1 cellular context compared by ENCODE assay signal in genomic region chr7:117592011-117592635, GRCh38.
TF ChIP-seq lines count a peak whose summit lies in the region.

No MANE protein-coding gene starts in this region.

TF ChIP-seq in GM23338, 12 proteins besides CTCF, POLR2A, EP300 and RAD21 (continued from another document):
- TF ChIP-seq, protein P1, sequence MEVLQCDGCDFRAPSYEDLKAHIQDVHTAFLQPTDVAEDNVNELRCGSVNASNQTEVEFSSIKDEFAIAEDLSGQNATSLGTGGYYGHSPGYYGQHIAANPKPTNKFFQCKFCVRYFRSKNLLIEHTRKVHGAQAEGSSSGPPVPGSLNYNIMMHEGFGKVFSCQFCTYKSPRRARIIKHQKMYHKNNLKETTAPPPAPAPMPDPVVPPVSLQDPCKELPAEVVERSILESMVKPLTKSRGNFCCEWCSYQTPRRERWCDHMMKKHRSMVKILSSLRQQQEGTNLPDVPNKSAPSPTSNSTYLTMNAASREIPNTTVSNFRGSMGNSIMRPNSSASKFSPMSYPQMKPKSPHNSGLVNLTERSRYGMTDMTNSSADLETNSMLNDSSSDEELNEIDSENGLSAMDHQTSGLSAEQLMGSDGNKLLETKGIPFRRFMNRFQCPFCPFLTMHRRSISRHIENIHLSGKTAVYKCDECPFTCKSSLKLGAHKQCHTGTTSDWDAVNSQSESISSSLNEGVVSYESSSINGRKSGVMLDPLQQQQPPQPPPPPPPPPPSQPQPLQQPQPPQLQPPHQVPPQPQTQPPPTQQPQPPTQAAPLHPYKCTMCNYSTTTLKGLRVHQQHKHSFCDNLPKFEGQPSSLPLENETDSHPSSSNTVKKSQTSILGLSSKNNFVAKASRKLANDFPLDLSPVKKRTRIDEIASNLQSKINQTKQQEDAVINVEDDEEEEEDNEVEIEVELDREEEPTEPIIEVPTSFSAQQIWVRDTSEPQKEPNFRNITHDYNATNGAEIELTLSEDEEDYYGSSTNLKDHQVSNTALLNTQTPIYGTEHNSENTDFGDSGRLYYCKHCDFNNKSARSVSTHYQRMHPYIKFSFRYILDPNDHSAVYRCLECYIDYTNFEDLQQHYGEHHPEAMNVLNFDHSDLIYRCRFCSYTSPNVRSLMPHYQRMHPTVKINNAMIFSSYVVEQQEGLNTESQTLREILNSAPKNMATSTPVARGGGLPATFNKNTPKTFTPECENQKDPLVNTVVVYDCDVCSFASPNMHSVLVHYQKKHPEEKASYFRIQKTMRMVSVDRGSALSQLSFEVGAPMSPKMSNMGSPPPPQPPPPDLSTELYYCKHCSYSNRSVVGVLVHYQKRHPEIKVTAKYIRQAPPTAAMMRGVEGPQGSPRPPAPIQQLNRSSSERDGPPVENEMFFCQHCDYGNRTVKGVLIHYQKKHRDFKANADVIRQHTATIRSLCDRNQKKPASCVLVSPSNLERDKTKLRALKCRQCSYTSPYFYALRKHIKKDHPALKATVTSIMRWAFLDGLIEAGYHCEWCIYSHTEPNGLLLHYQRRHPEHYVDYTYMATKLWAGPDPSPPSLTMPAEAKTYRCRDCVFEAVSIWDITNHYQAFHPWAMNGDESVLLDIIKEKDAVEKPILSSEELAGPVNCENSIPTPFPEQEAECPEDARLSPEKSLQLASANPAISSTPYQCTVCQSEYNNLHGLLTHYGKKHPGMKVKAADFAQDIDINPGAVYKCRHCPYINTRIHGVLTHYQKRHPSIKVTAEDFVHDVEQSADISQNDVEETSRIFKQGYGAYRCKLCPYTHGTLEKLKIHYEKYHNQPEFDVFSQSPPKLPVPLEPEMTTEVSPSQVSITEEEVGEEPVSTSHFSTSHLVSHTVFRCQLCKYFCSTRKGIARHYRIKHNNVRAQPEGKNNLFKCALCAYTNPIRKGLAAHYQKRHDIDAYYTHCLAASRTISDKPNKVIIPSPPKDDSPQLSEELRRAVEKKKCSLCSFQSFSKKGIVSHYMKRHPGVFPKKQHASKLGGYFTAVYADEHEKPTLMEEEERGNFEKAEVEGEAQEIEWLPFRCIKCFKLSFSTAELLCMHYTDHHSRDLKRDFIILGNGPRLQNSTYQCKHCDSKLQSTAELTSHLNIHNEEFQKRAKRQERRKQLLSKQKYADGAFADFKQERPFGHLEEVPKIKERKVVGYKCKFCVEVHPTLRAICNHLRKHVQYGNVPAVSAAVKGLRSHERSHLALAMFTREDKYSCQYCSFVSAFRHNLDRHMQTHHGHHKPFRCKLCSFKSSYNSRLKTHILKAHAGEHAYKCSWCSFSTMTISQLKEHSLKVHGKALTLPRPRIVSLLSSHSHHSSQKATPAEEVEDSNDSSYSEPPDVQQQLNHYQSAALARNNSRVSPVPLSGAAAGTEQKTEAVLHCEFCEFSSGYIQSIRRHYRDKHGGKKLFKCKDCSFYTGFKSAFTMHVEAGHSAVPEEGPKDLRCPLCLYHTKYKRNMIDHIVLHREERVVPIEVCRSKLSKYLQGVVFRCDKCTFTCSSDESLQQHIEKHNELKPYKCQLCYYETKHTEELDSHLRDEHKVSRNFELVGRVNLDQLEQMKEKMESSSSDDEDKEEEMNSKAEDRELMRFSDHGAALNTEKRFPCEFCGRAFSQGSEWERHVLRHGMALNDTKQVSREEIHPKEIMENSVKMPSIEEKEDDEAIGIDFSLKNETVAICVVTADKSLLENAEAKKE (CRISPR knock-in tag; IDR thresholded peaks at IDR 0.05) = no peak
- TF ChIP-seq EZH2 (IDR thresholded peaks at IDR 0.05; ENCODE audit: low read depth, unreplicated experiment) (no peak), ETS1 (IDR thresholded peaks at IDR 0.05) (no peak), REST (IDR thresholded peaks at IDR 0.05; ENCODE audit: unreplicated experiment) (no peak)
